In genomic region chr16:2235234-2235651, GRCh38 we compare ENCODE assay signal across 2 cellular contexts.
TF ChIP-seq lines count a peak whose summit lies in the region.

No MANE protein-coding gene starts in this region.

TF ChIP-seq in SK-N-SH treated with all-trans-retinoic acid at 6 μM for 48 hours, 23 proteins besides CTCF, POLR2A, EP300 and RAD21 (continued from another document):
- TF ChIP-seq ZFP30 (CRISPR knock-in tag; IDR thresholded peaks at IDR 0.05) = no peak

TF ChIP-seq in WTC11, 78 proteins besides CTCF, POLR2A, EP300 and RAD21 (continued from another document):
- 0 out of 2 replicates have a peak, but pooled peaks have one; percentile 39 for TF ChIP-seq FOXP1 (CRISPR knock-in tag; IDR thresholded peaks at IDR 0.05; ENCODE audit: borderline replicate concordance)
